ENCODE assay signal across 8 cellular contexts in genomic region chr17:76700627-76701470, GRCh38. TPM values are rescaled to one million over a fixed set of nuclear protein-coding genes. Genes with fewer than 3 reads are reported as not detected.
DNase-seq lines count a peak whose midpoint lies in the region; ATAC-seq and TF ChIP-seq lines count a peak whose summit lies in the region.

No MANE protein-coding gene starts in this region.

- H2BK5ac ChIP-seq in trophoblast cell (ENCODE audit: low read depth, low read length, poor library complexity) = no peak overlapping the region

- ATAC-seq in HG03175 (IDR thresholded peaks at IDR 0.05; ENCODE audit: unreplicated experiment) = no peak
- no peak for ATAC-seq in GM18909 (IDR thresholded peaks at IDR 0.05; ENCODE audit: poor library complexity, unreplicated experiment)

- H2AK5ac ChIP-seq in trophoblast cell (ENCODE audit: low read length) = no peak overlapping the region

- H2AFZ ChIP-seq in SK-N-SH (ENCODE audit: low read depth) (peak overlapping the region; percentile 47; the same call in 1 of the 2 replicates), trophoblast cell (ENCODE audit: insufficient read depth, low read length, poor library complexity) (no peak overlapping the region)

- DNase-seq in SK-N-SH (peak; percentile 85), foreskin fibroblast (peak; percentile 81 to 89), trophoblast cell (peak; percentile 95 to 97), hippocampal formation (lab: John Stamatoyannopoulos, UW) (no peak)
- DNase-seq in stimulated activated CD8-positive, alpha-beta memory T cell treated with anti-CD3 and anti-CD28 coated beads, Interleukin-4, amount 100 ng/mL, for 48 hours = no peak

- peak overlapping the region; percentile 9 for H3K18ac ChIP-seq in trophoblast cell (ENCODE audit: low read length)

- H3K14ac ChIP-seq in trophoblast cell (ENCODE audit: low read length) = no peak overlapping the region

- H3K27ac ChIP-seq in SK-N-SH (ENCODE audit: low read depth in 2 of 2, low read length in 1 of 2) = peak overlapping the region; percentile 78 to 84
- H3K27ac ChIP-seq in trophoblast cell (ENCODE audit: low read depth, low read length) = no peak overlapping the region

- no peak overlapping the region for H4K91ac ChIP-seq in trophoblast cell (ENCODE audit: low read depth, low read length)

- H2BK120ac ChIP-seq in trophoblast cell (ENCODE audit: insufficient read depth, low read length, poor library complexity) = no peak overlapping the region

- no peaks in the 10 kb centered on the region for H3K9me3 ChIP-seq in ES-I3 (ENCODE audit: control insufficient read depth, insufficient read depth, low read length)
- no peaks in the 10 kb centered on the region for H3K9me3 ChIP-seq in SK-N-SH
- H3K9me3 ChIP-seq in trophoblast cell (ENCODE audit: insufficient read depth, low read depth, low read length) = no peaks in the 10 kb centered on the region

- H3K9ac ChIP-seq in ES-I3 (ENCODE audit: low read depth, low read length) = peak overlapping the region; percentile 11; the same call in 1 of the 2 replicates
- peak overlapping the region; percentile 51 for H3K9ac ChIP-seq in SK-N-SH
- no peak overlapping the region for H3K9ac ChIP-seq in trophoblast cell (ENCODE audit: low read length)

- CTCF ChIA-PET in SK-N-SH (lab: Yijun Ruan, JAX) = interaction anchor here (0.8 to 8.3 kb wide), 9 partner anchors 10 to 365 kb away, joined by 3 to 50 read pairs (median 5); partner anchors contain the start of gene MXRA7

- H3K4ac ChIP-seq in trophoblast cell (ENCODE audit: low read depth, low read length) = no peak overlapping the region

- H3K4me3 ChIP-seq in SK-N-SH (ENCODE audit: low read depth in 2 of 2, low read length in 1 of 2) (peak overlapping the region; percentile 24 to 50), foreskin fibroblast (ENCODE audit: low read depth in 1 of 2, low read length in 2 of 2) (peak overlapping the region; percentile 26 to 39), trophoblast cell (ENCODE audit: low read depth, low read length) (no peak overlapping the region)

- no peak overlapping the region for H4K12ac ChIP-seq in trophoblast cell (ENCODE audit: low read depth, low read length)

- 32% methylated on average over 32 of the region's 32 CpGs for WGBS in SK-N-SH (ENCODE audit: low lambda C conversion rate)
- WGBS in trophoblast cell (ENCODE audit: extremely low coverage, insufficient coverage, insufficient read length) = no CpG with 5 or more reads among the region's 32 CpGs

- TF ChIP-seq RAD21 in SK-N-SH (IDR thresholded peaks at IDR 0.05; ENCODE audit: low read length) = no peak

- no peak overlapping the region for H4K8ac ChIP-seq in trophoblast cell (ENCODE audit: low read depth, low read length)

- peaks cover 63% of the 10 kb centered on the region for H4K20me1 ChIP-seq in SK-N-SH (ENCODE audit: insufficient read depth)

- peaks cover 34% of the 10 kb centered on the region for H3F3A ChIP-seq in SK-N-SH (replicated peaks; ENCODE audit: insufficient read depth)

- H3K23ac ChIP-seq in trophoblast cell (ENCODE audit: low read length) = no peak overlapping the region

- no peak; a peak in 1 of 4 replicates for TF ChIP-seq EP300 in SK-N-SH (IDR thresholded peaks at IDR 0.05; ENCODE audit: borderline replicate concordance in 1 of 2, low read depth in 1 of 2, low read length in 1 of 2)

- POLR2A ChIA-PET in SK-N-SH (lab: Yijun Ruan, JAX) = interaction anchor here (0.5 to 2.1 kb wide), 3 partner anchors 9 to 157 kb away, joined by 3 to 6 read pairs (median 3); no protein-coding TSS in a partner anchor

- H3K27me3 ChIP-seq in SK-N-SH (ENCODE audit: insufficient read depth) (no peaks in the 10 kb centered on the region), trophoblast cell (ENCODE audit: insufficient read depth, low read length) (no peaks in the 10 kb centered on the region)

- no peak overlapping the region for H2BK12ac ChIP-seq in trophoblast cell (ENCODE audit: low read length)

- H3K4me1 ChIP-seq in ES-I3 (ENCODE audit: insufficient read depth, low read length) = peaks cover 30% of the 10 kb centered on the region; the same call in 1 of the 2 replicates
- H3K4me1 ChIP-seq in SK-N-SH (ENCODE audit: control insufficient read depth in 1 of 2, insufficient read depth in 2 of 2, low read depth in 1 of 2, low read length in 1 of 2) = peaks cover 26 to 45% of the 10 kb centered on the region in 2 experiments
- peaks cover 12 to 14% of the 10 kb centered on the region in 2 experiments for H3K4me1 ChIP-seq in trophoblast cell (ENCODE audit: control insufficient read depth in 1 of 2, insufficient read depth in 2 of 2, low read length in 2 of 2)

- H3K4me2 ChIP-seq in SK-N-SH = peak overlapping the region; percentile 83
- H3K4me2 ChIP-seq in trophoblast cell (ENCODE audit: low read length) = peak overlapping the region; percentile 42

- no peaks in the 10 kb centered on the region for H3K79me1 ChIP-seq in trophoblast cell (ENCODE audit: low read length)

- H3K79me2 ChIP-seq in SK-N-SH (ENCODE audit: insufficient read depth) (peaks cover 100% of the 10 kb centered on the region), trophoblast cell (ENCODE audit: control insufficient read depth, insufficient read depth, low read length, poor library complexity) (no peaks in the 10 kb centered on the region)

- no peaks in the 10 kb centered on the region for H3K9me2 ChIP-seq in SK-N-SH

- no peaks in the 10 kb centered on the region for H3K36me3 ChIP-seq in ES-I3 (ENCODE audit: insufficient read depth, low read length)
- H3K36me3 ChIP-seq in SK-N-SH (replicated peaks in 1 of 2; ENCODE audit: control insufficient read depth in 1 of 2, insufficient read depth in 2 of 2, low read length in 1 of 2) = no peaks in the 10 kb centered on the region
- peaks cover 0 to 2% of the 10 kb centered on the region in 2 experiments for H3K36me3 ChIP-seq in trophoblast cell (ENCODE audit: control insufficient read depth in 1 of 2, insufficient read depth in 2 of 2, low read length in 2 of 2)

- TF ChIP-seq CTCF in SK-N-SH (IDR thresholded peaks at IDR 0.05) (no peak), foreskin fibroblast (IDR thresholded peaks at IDR 0.05; ENCODE audit: low read depth, low read length) (no peak)

TF ChIP-seq in SK-N-SH, 30 proteins besides CTCF, POLR2A, EP300 and RAD21 (continues in another document):
- peak; percentile 52; the same call in 1 of the 2 replicates for TF ChIP-seq NFIC (IDR thresholded peaks at IDR 0.05; ENCODE audit: borderline replicate concordance)
- TF ChIP-seq CHD2 (IDR thresholded peaks at IDR 0.05; ENCODE audit: low read length, partially characterized antibody) = peak; percentile 78
- no peak; the same call in 1 of the 2 replicates for TF ChIP-seq JUND (IDR thresholded peaks at IDR 0.05)
- TF ChIP-seq POLR2AphosphoS5 (IDR thresholded peaks at IDR 0.05; ENCODE audit: low read depth, low read length) = peak; percentile 51; the same call in 1 of the 2 replicates
- peak; percentile 34 for TF ChIP-seq MXI1 (IDR thresholded peaks at IDR 0.05; ENCODE audit: low read depth, low read length)
- peak; percentile 60; the same call in 1 of the 2 replicates for TF ChIP-seq MAX (IDR thresholded peaks at IDR 0.05; ENCODE audit: low read depth)
- TF ChIP-seq GATA2 (CRISPR knock-in tag; IDR thresholded peaks at IDR 0.05) = no peak
- no peak for TF ChIP-seq FOXM1 (IDR thresholded peaks at IDR 0.05; ENCODE audit: low read depth)

RNA-seq across cellular contexts. Expression of gene MXRA7, which starts 9.9 kb away (rescaled TPM):
- polyA plus RNA-seq in SK-N-SH (2012; rRNA removed) = 154 and 187 TPM in 2 replicates
- polyA plus RNA-seq in SK-N-SH (2012; cell fraction: cytosol; rRNA removed) = 223 and 232 TPM in 2 replicates
- 55.0 and 81.5 TPM in 2 replicates for polyA plus RNA-seq in SK-N-SH (2012; cell fraction: nucleus; rRNA removed)
- polyA plus RNA-seq in trophoblast cell (2013) = 84.3 and 85.1 TPM in 2 replicates

RNA-seq across cellular contexts. Expression of gene JMJD6, which starts 25.6 kb away (rescaled TPM):
- 20.1 and 23.3 TPM in 2 replicates for polyA plus RNA-seq in SK-N-SH (2012; rRNA removed)
- 15.2 and 15.7 TPM in 2 replicates for polyA plus RNA-seq in SK-N-SH (2012; cell fraction: cytosol; rRNA removed)
- polyA plus RNA-seq in SK-N-SH (2012; cell fraction: nucleus; rRNA removed) = 60.2 and 109 TPM in 2 replicates
- polyA plus RNA-seq in trophoblast cell (2013) = 24.2 and 25.4 TPM in 2 replicates

RNA-seq across cellular contexts. Expression of gene METTL23, which starts 25.8 kb away (rescaled TPM):
- polyA plus RNA-seq in SK-N-SH (2012; rRNA removed) = 75.9 and 96.8 TPM in 2 replicates
- 87.6 and 89.2 TPM in 2 replicates for polyA plus RNA-seq in SK-N-SH (2012; cell fraction: cytosol; rRNA removed)
- 80.8 and 107 TPM in 2 replicates for polyA plus RNA-seq in SK-N-SH (2012; cell fraction: nucleus; rRNA removed)
- 18.7 and 18.8 TPM in 2 replicates for polyA plus RNA-seq in trophoblast cell (2013)

RNA-seq across cellular contexts. Expression of gene SRSF2, which starts 36.3 kb away (rescaled TPM):
- polyA plus RNA-seq in SK-N-SH (2012; rRNA removed) = 211 and 271 TPM in 2 replicates
- polyA plus RNA-seq in SK-N-SH (2012; cell fraction: cytosol; rRNA removed) = 162 and 197 TPM in 2 replicates
- 1,226 and 1,940 TPM in 2 replicates for polyA plus RNA-seq in SK-N-SH (2012; cell fraction: nucleus; rRNA removed)
- 205 and 216 TPM in 2 replicates for polyA plus RNA-seq in trophoblast cell (2013)

RNA-seq across cellular contexts. Expression of gene MFSD11, which starts 37.1 kb away (rescaled TPM):
- 22.7 and 28.3 TPM in 2 replicates for polyA plus RNA-seq in SK-N-SH (2012; rRNA removed)
- polyA plus RNA-seq in SK-N-SH (2012; cell fraction: cytosol; rRNA removed) = 24.9 and 26.3 TPM in 2 replicates
- 28.4 and 31.2 TPM in 2 replicates for polyA plus RNA-seq in SK-N-SH (2012; cell fraction: nucleus; rRNA removed)
- 26.3 and 27.8 TPM in 2 replicates for polyA plus RNA-seq in trophoblast cell (2013)

Comparison
In these comparisons a context has a peak if more than half of its experiments do, and no peak if none do; other contexts are left out.
1. DNase-seq: peak in SK-N-SH (single experiment), foreskin fibroblast (2 of 2) and trophoblast cell (2 of 2); none in stimulated activated CD8-positive, alpha-beta memory T cell treated with anti-CD3 and anti-CD28 coated beads, Interleukin-4, amount 100 ng/mL, for 48 hours (single experiment) and hippocampal formation (0 of 2).